ENCODE assay signal across 16 cellular contexts in the genomic region with DNA sequence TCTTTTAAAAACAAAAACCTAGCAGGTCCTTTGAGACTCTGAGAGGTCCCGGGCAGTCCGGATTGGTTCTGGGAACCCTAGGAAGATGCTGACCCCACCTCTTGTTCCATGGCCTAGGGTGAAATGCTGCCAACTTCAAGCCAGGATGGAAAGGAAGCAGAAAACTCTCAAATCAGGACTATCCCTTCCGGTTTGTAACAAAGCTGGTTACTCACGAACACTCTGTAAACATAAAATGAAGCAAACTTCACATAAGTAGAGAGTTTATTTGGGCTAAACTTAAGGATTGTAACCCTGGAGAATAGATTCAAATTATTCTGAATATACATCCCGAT. TPM values are rescaled to one million over a fixed set of nuclear protein-coding genes. Genes with fewer than 3 reads are reported as not detected.
DNase-seq lines count a peak whose midpoint lies in the region; ATAC-seq and TF ChIP-seq lines count a peak whose summit lies in the region.
"Had no signal": no experiment of that assay in that cellular context is flagged by ENCODE, and none has a peak within 500 bp of the region (broad histone marks: within the 10 kb centered on the region; RNA-seq: fewer than 3 reads in every experiment).

No MANE protein-coding gene starts in this region.

- H3K27ac ChIP-seq in OCI-LY7 (ENCODE audit: low read depth, low read length, poor library complexity, severe bottlenecking) = no peak overlapping the region
- peak overlapping the region in 3 of 4 donors; percentile 11 to 31 (median 27) for H3K27ac ChIP-seq in gastrocnemius medialis

- BruUV-seq in OCI-LY7 (replicated peaks; lab: Mats Ljungman, UMichigan) = no TSS peak

- in situ Hi-C loops in gastrocnemius medialis (cut with MboI; ENCODE audit: low sequenced_read_pairs in 4 of 4) = no loop called here

- H3K36me3 ChIP-seq in OCI-LY7 (ENCODE audit: insufficient read depth, low read length) = no peaks in the 10 kb centered on the region
- H3K36me3 ChIP-seq in gastrocnemius medialis = no peaks in the 10 kb centered on the region

- ATAC-seq in activated T-helper 17 cell treated with anti-CD3 and anti-CD28 coated beads, Interleukin-2, amount 50 U/mL, for 72 hours (replicated peaks) = no peak
- ATAC-seq in left ventricle myocardium superior (peak; percentile 47), gastrocnemius medialis (no peak)

- peak overlapping the region; percentile 19 for H3K4me3 Mint-ChIP-seq in activated T-helper 17 cell treated with anti-CD3 and anti-CD28 coated beads, Interleukin-2, amount 50 U/mL, for 72 hours

- H3K27me3 Mint-ChIP-seq in activated T-helper 17 cell treated with anti-CD3 and anti-CD28 coated beads, Interleukin-2, amount 50 U/mL, for 72 hours = peaks cover 8% of the 10 kb centered on the region

- TF ChIP-seq POLR2A in gastrocnemius medialis (IDR thresholded peaks at IDR 0.05) = no peak

- DNase-seq in OCI-LY7 (ENCODE audit: low spot score) = no peak
- no peak for DNase-seq in left ventricle myocardium superior
- DNase-seq in gastrocnemius medialis = no peak
- no peak for DNase-seq in NCI-H2196 (lab: John Stamatoyannopoulos, UW; ENCODE audit: unreplicated experiment)
- no peak for DNase-seq in HPDE6-E6E7 (ENCODE audit: extremely low spot score)
- DNase-seq in NCI-H1417 treated with DMSO at 0.1 percent for 48 hours (lab: John Stamatoyannopoulos, UW) = no peak
- DNase-seq in Ammon's horn (ENCODE audit: low spot score) = no peak
- DNase-seq: COR-L47, GOT3, Kasumi-1, MM.1S, NCI-H1092 treated with DMSO at 0.1 percent for 48 hours, NCI-H1694 treated with DMSO at 0.1 percent for 48 hours, NCI-H446 had no signal

- H3K4me3 ChIP-seq in OCI-LY7 (ENCODE audit: low read depth, low read length, poor library complexity, severe bottlenecking) (no peak overlapping the region), gastrocnemius medialis (no peak overlapping the region)

- H3K27ac Mint-ChIP-seq in activated T-helper 17 cell treated with anti-CD3 and anti-CD28 coated beads, Interleukin-2, amount 50 U/mL, for 72 hours = no peak overlapping the region

- intact Hi-C loops in OCI-LY7 (cut with micrococcal nuclease; ENCODE audit: unreplicated experiment) = no loop called here
- intact Hi-C loops in left ventricle myocardium superior (cut with micrococcal nuclease) = no loop called here
- intact Hi-C loops in gastrocnemius medialis (cut with DNase I; ENCODE audit: low total_unique reads) = no loop called here

- CTCF ChIA-PET in OCI-LY7 (lab: Charles Lee; ENCODE audit: unreplicated experiment) = interaction anchor here (0.5 kb wide), 1 partner anchor 35 kb away, joined by 3 read pairs; no protein-coding TSS in a partner anchor

- no peaks in the 10 kb centered on the region for H3K27me3 ChIP-seq in gastrocnemius medialis

- no peak overlapping the region for H3K4me2 ChIP-seq in OCI-LY7 (ENCODE audit: low read length)

- no peaks in the 10 kb centered on the region for H3K9me3 ChIP-seq in OCI-LY7 (ENCODE audit: low read length)
- H3K9me3 ChIP-seq in gastrocnemius medialis = no peaks in the 10 kb centered on the region

- no peaks in the 10 kb centered on the region for H3K79me2 ChIP-seq in OCI-LY7 (ENCODE audit: insufficient read depth, low read depth, low read length)

- POLR2A ChIA-PET in OCI-LY7 (lab: Charles Lee) = interaction anchor here (1.0 to 1.3 kb wide), 2 partner anchors 21 to 32 kb away, joined by 3 to 7 read pairs; no protein-coding TSS in a partner anchor

- H3K4me1 Mint-ChIP-seq in activated T-helper 17 cell treated with anti-CD3 and anti-CD28 coated beads, Interleukin-2, amount 50 U/mL, for 72 hours = peaks cover 5% of the 10 kb centered on the region

- TF ChIP-seq CTCF in OCI-LY7 (conservative IDR thresholded peaks at IDR 0.05; ENCODE audit: low read length) (no peak), gastrocnemius medialis (IDR thresholded peaks at IDR 0.05 in 4 of 5, conservative IDR thresholded peaks at IDR 0.05 in 1 of 5) (no peak)

- no peaks in the 10 kb centered on the region for H3K36me3 Mint-ChIP-seq in activated T-helper 17 cell treated with anti-CD3 and anti-CD28 coated beads, Interleukin-2, amount 50 U/mL, for 72 hours (ENCODE audit: low read depth)
- H3K36me3 Mint-ChIP-seq: CD14-positive monocyte had no signal

- H3K9me2 ChIP-seq in OCI-LY7 (ENCODE audit: insufficient read depth, low read length) = no peaks in the 10 kb centered on the region

- H4K20me1 ChIP-seq in OCI-LY7 (ENCODE audit: insufficient read depth, low read length) = no peaks in the 10 kb centered on the region

- peaks cover 16% of the 10 kb centered on the region for H3K4me1 ChIP-seq in OCI-LY7 (ENCODE audit: insufficient read depth, low read length, poor library complexity, severe bottlenecking)
- H3K4me1 ChIP-seq in gastrocnemius medialis = no peaks in the 10 kb centered on the region

- no peaks in the 10 kb centered on the region for H3K9me3 Mint-ChIP-seq in activated T-helper 17 cell treated with anti-CD3 and anti-CD28 coated beads, Interleukin-2, amount 50 U/mL, for 72 hours
- H3K9me3 Mint-ChIP-seq: CD14-positive monocyte had no signal

- H2AFZ ChIP-seq in OCI-LY7 (ENCODE audit: low read length) = peak overlapping the region; percentile 67

RNA-seq across cellular contexts. Expression of a gene that starts 28.0 kb away (rescaled TPM):
- total RNA-seq in OCI-LY7 (2014; rRNA removed; shearing (Covaris generic)) = not detected in 2 replicates
- total RNA-seq in OCI-LY7 (2022) (not detected in 2 replicates), left ventricle myocardium superior (0.40 TPM), gastrocnemius medialis (under 1 TPM in 1 of 4 donors, not detected in 3; 0.42 TPM)
- total RNA-seq in activated T-helper 17 cell treated with anti-CD3 and anti-CD28 coated beads, Interleukin-2, amount 50 U/mL, for 72 hours = 1 to 10 TPM in 1 of 2 donors, not detected in 1; 1.1 TPM

RNA-seq across cellular contexts. Expression of a gene that starts 30.1 kb away (rescaled TPM):
- total RNA-seq in OCI-LY7 (2014; rRNA removed; shearing (Covaris generic)) = not detected in 2 replicates
- total RNA-seq in OCI-LY7 (2022) = not detected in 2 replicates
- total RNA-seq in activated T-helper 17 cell treated with anti-CD3 and anti-CD28 coated beads, Interleukin-2, amount 50 U/mL, for 72 hours = not detected
- 0.67 TPM for total RNA-seq in left ventricle myocardium superior
- total RNA-seq in gastrocnemius medialis = not detected

RNA-seq across cellular contexts. Expression of a gene that starts 36.7 kb away (rescaled TPM):
- 51.5 and 52.6 TPM in 2 replicates for total RNA-seq in OCI-LY7 (2014; rRNA removed; shearing (Covaris generic))
- total RNA-seq in OCI-LY7 (2022) (54.1 and 64.6 TPM in 2 replicates), left ventricle myocardium superior (217 TPM), gastrocnemius medialis (10 to 100 TPM; 18.3 to 95.5 (median 40.8) TPM)
- total RNA-seq in activated T-helper 17 cell treated with anti-CD3 and anti-CD28 coated beads, Interleukin-2, amount 50 U/mL, for 72 hours = 10 to 100 TPM; 40.8 to 80.8 TPM

RNA-seq across cellular contexts. Expression of a gene that starts 59.3 kb away (rescaled TPM):
- total RNA-seq in OCI-LY7 (2014; rRNA removed; shearing (Covaris generic)) = 3.7 and 5.4 TPM in 2 replicates
- 10.0 and 10.2 TPM in 2 replicates for total RNA-seq in OCI-LY7 (2022)
- total RNA-seq in activated T-helper 17 cell treated with anti-CD3 and anti-CD28 coated beads, Interleukin-2, amount 50 U/mL, for 72 hours = 10 to 100 TPM; 12.1 to 21.4 TPM
- 47.3 TPM for total RNA-seq in left ventricle myocardium superior
- total RNA-seq in gastrocnemius medialis = 10 to 100 TPM; 27.2 to 71.9 (median 43.7) TPM

RNA-seq across cellular contexts. Expression of a gene that starts 59.4 kb away (rescaled TPM):
- 87.2 and 97.8 TPM in 2 replicates for total RNA-seq in OCI-LY7 (2014; rRNA removed; shearing (Covaris generic))
- total RNA-seq in OCI-LY7 (2022) = 42.8 and 51.3 TPM in 2 replicates
- 10 to 100 TPM; 29.3 to 54.0 TPM for total RNA-seq in activated T-helper 17 cell treated with anti-CD3 and anti-CD28 coated beads, Interleukin-2, amount 50 U/mL, for 72 hours
- 38.8 TPM for total RNA-seq in left ventricle myocardium superior
- total RNA-seq in gastrocnemius medialis = 100 to 1,000 TPM; 100 to 180 (median 152) TPM
